In genomic region chr22:50030315-50031188, GRCh38 we compare ENCODE assay signal across 8 cellular contexts. TPM values are rescaled to one million over a fixed set of nuclear protein-coding genes. Genes with fewer than 3 reads are reported as not detected.
DNase-seq lines count a peak whose midpoint lies in the region; TF ChIP-seq lines count a peak whose summit lies in the region.

No MANE protein-coding gene starts in this region.

- H3K36me3 Mint-ChIP-seq in osteocyte (ENCODE audit: unreplicated experiment) = no peaks in the 10 kb centered on the region

- H3K4me1 Mint-ChIP-seq in osteocyte (ENCODE audit: unreplicated experiment) = peaks cover 9% of the 10 kb centered on the region

- peak; percentile 96 for TF ChIP-seq CTCF in GM10248 (IDR thresholded peaks at IDR 0.05; ENCODE audit: control extremely low read depth, extremely low read depth, low read depth, missing control alignments)
- peak; percentile 89 for TF ChIP-seq CTCF in osteocyte (IDR thresholded peaks at IDR 0.05)
- peak; percentile 72 to 95 (median 87) for TF ChIP-seq CTCF in thyroid gland (IDR thresholded peaks at IDR 0.05)

- TF ChIP-seq POLR2A in thyroid gland (IDR thresholded peaks at IDR 0.05) = no peak

- no peak overlapping the region for H3K27ac Mint-ChIP-seq in osteocyte (ENCODE audit: unreplicated experiment)

- POLR2A ChIA-PET in GM10248 (lab: Yijun Ruan, JAX) = no interaction called here

- CTCF ChIA-PET in GM10248 (lab: Yijun Ruan, JAX) = interaction anchor here (0.6 to 4.3 kb wide), 33 partner anchors 10 to 263 kb away, joined by 3 to 90 read pairs (median 5); partner anchors contain the start of gene IL17REL

- no peak overlapping the region for H3K27ac ChIP-seq in thyroid gland

- WGBS in thyroid gland, 2 donors = 24 to 51% methylated on average over 14 to 22 of the region's 51 CpGs

- no peaks in the 10 kb centered on the region for H3K9me3 Mint-ChIP-seq in osteocyte (ENCODE audit: unreplicated experiment)

- peaks cover 9 to 28% of the 10 kb centered on the region in 2 donors for H3K4me1 ChIP-seq in thyroid gland

- H3K27me3 ChIP-seq in thyroid gland = no peaks in the 10 kb centered on the region

- H3K36me3 ChIP-seq in thyroid gland = no peaks in the 10 kb centered on the region

- H3K4me3 Mint-ChIP-seq in osteocyte (ENCODE audit: unreplicated experiment) = no peak overlapping the region

- in situ Hi-C loops in SK-MEL-5 (cut with HindIII; ENCODE audit: low pct_unique_long_range_greater_than_20kb, low sequenced_read_pairs) = no loop called here

- peaks cover 3% of the 10 kb centered on the region for H3K27me3 Mint-ChIP-seq in osteocyte (ENCODE audit: unreplicated experiment)

- intact Hi-C loops in thyroid gland (cut with DNase I) = loop anchor here (2.0 to 10.0 kb wide), 2 partner anchors 102 to 266 kb away; no protein-coding TSS in a partner anchor

- H3K4me3 ChIP-seq in Jurkat, Clone E6-1 (ENCODE audit: low read length) = no peak overlapping the region
- no peak overlapping the region for H3K4me3 ChIP-seq in thyroid gland (replicated peaks in 1 of 3)

- peak; percentile 93 for DNase-seq in GM10248 (ENCODE audit: extremely low spot score)
- DNase-seq in Jurkat, Clone E6-1 (ENCODE audit: low read depth, low spot score) = peak; percentile 45
- peak; percentile 73 for DNase-seq in SK-MEL-5 (ENCODE audit: low read depth, low spot score)
- DNase-seq in activated gamma-delta T cell treated with anti-CD3 and anti-CD28 coated beads, Interleukin-2, amount 50 U/mL, for 16 hours (ENCODE audit: low read depth) = peak; percentile 74
- DNase-seq in germinal center (ENCODE audit: low spot score) = peak; percentile 92
- DNase-seq in osteocyte (ENCODE audit: extremely low spot score, unreplicated experiment) = peak; percentile 88
- peak; percentile 75 to 81 for DNase-seq in thyroid gland
- DNase-seq in GOT3 (lab: John Stamatoyannopoulos, UW) = no peak

- H3K9me3 ChIP-seq in thyroid gland = no peaks in the 10 kb centered on the region

RNA-seq across cellular contexts. Expression of gene IL17REL, which starts 18.0 kb away (rescaled TPM):
- polyA plus RNA-seq in Jurkat, Clone E6-1 (2012; ENCODE audit: insufficient read depth, insufficient read length) = not detected
- total RNA-seq in SK-MEL-5 (2014; rRNA removed; shearing (Covaris generic)) = not detected in 2 replicates
- not detected in 2 replicates for polyA plus RNA-seq in SK-MEL-5 (2015; cell fraction: cytosol; rRNA removed)
- not detected in 2 replicates for polyA plus RNA-seq in SK-MEL-5 (2015; cell fraction: nucleus; rRNA removed)
- total RNA-seq in osteocyte (not detected in 2 replicates), thyroid gland (not detected)

RNA-seq across cellular contexts. Expression of gene TTLL8, which starts 27.5 kb away (rescaled TPM):
- not detected for polyA plus RNA-seq in Jurkat, Clone E6-1 (2012; ENCODE audit: insufficient read depth, insufficient read length)
- not detected in 2 replicates for total RNA-seq in SK-MEL-5 (2014; rRNA removed; shearing (Covaris generic))
- not detected in 2 replicates for polyA plus RNA-seq in SK-MEL-5 (2015; cell fraction: cytosol; rRNA removed)
- not detected in 2 replicates for polyA plus RNA-seq in SK-MEL-5 (2015; cell fraction: nucleus; rRNA removed)
- total RNA-seq in osteocyte = not detected in 2 replicates
- total RNA-seq in thyroid gland = not detected

RNA-seq across cellular contexts. Expression of gene MLC1, which starts 54.7 kb away (rescaled TPM):
- 25.3 TPM for polyA plus RNA-seq in Jurkat, Clone E6-1 (2012; ENCODE audit: insufficient read depth, insufficient read length)
- total RNA-seq in SK-MEL-5 (2014; rRNA removed; shearing (Covaris generic)) = not detected in 2 replicates
- not detected in 2 replicates for polyA plus RNA-seq in SK-MEL-5 (2015; cell fraction: cytosol; rRNA removed)
- not detected in 2 replicates for polyA plus RNA-seq in SK-MEL-5 (2015; cell fraction: nucleus; rRNA removed)
- total RNA-seq in osteocyte (not detected in 2 replicates), thyroid gland (under 1 TPM in 1 of 4 donors, not detected in 3; 0.11 TPM)

RNA-seq across cellular contexts. Expression of gene MOV10L1, which starts 59.3 kb away (rescaled TPM):
- polyA plus RNA-seq in Jurkat, Clone E6-1 (2012; ENCODE audit: insufficient read depth, insufficient read length) = not detected
- 0.08 TPM in 1 of 2 replicates, not detected in the other for total RNA-seq in SK-MEL-5 (2014; rRNA removed; shearing (Covaris generic))
- polyA plus RNA-seq in SK-MEL-5 (2015; cell fraction: cytosol; rRNA removed) = not detected in 2 replicates
- polyA plus RNA-seq in SK-MEL-5 (2015; cell fraction: nucleus; rRNA removed) = 1.4 TPM in 1 of 2 replicates, not detected in the other
- 0.97 and 1.4 TPM in 2 replicates for total RNA-seq in osteocyte
- total RNA-seq in thyroid gland = 1 to 10 TPM in 2 of 4 donors, under 1 TPM in 2; 0.33 to 1.5 (median 1.0) TPM
